Comparison of ENCODE assay signal across 7 cellular contexts in genomic region chr9:34750320-34750719, GRCh38. TPM values are rescaled to one million over a fixed set of nuclear protein-coding genes. Genes with fewer than 3 reads are reported as not detected.
"Had no signal": no experiment of that assay in that cellular context is flagged by ENCODE, and none has a peak within 500 bp of the region (broad histone marks: within the 10 kb centered on the region; RNA-seq: fewer than 3 reads in every experiment).

No MANE protein-coding gene starts in this region.

RNA-seq across cellular contexts. Expression of gene CCL21, which starts 40.4 kb away (rescaled TPM):
- total RNA-seq: GM23248, GM23338, H1, H4, H7, H9, HFFc6 had no signal
- polyA plus RNA-seq: GM23248, GM23338, H1 had no signal

RNA-seq across cellular contexts. Expression of gene CCL19, which starts 59.2 kb away (rescaled TPM):
- total RNA-seq: GM23248, GM23338, H1, H4, H7, H9, HFFc6 had no signal
- polyA plus RNA-seq: GM23248, GM23338, H1 had no signal
